16 cellular contexts compared by ENCODE assay signal in the genomic region with DNA sequence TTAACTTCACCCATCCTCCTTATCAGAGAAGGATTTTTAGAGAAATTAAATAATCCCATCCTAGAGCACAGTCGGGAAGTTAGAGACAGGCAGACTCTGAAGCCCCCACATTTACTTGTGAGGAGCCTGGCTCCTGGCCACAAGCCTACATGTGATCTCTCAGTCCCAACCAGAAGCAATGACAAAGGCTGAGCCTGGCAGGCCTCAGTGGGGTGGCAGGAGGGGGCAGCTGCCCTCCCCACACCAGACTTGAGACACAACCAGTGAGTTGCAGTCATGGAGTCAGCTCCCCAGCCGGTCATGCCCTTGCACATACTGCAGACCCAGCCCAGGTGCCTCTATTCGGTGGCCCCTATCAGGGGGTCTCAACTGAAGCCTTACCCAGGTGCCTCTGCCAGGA. TPM values are rescaled to one million over a fixed set of nuclear protein-coding genes. Genes with fewer than 3 reads are reported as not detected.
DNase-seq lines count a peak whose midpoint lies in the region; ATAC-seq and TF ChIP-seq lines count a peak whose summit lies in the region.
"Had no signal": no experiment of that assay in that cellular context is flagged by ENCODE, and none has a peak within 500 bp of the region (broad histone marks: within the 10 kb centered on the region; RNA-seq: fewer than 3 reads in every experiment).

No MANE protein-coding gene starts in this region.

- H3K36me3 ChIP-seq in adrenal gland (replicated peaks in 1 of 2) (no peaks in the 10 kb centered on the region), gastroesophageal sphincter (peaks cover 0 to under 1% of the 10 kb centered on the region in 2 donors), neuronal stem cell (replicated peaks in 1 of 2; ENCODE audit: control insufficient read depth in 2 of 2, insufficient read depth in 2 of 2, low read length in 2 of 2) (no peaks in the 10 kb centered on the region), upper lobe of left lung (no peaks in the 10 kb centered on the region)
- H3K36me3 ChIP-seq: cardiac muscle cell had no signal

- no peak overlapping the region for H3K9ac ChIP-seq in neuronal stem cell (ENCODE audit: low read depth, low read length, poor library complexity)

- H3K9me3 ChIP-seq in adrenal gland (replicated peaks in 1 of 3), result no peaks in the 10 kb centered on the region
- H3K9me3 ChIP-seq in gastroesophageal sphincter, result no peaks in the 10 kb centered on the region
- no peaks in the 10 kb centered on the region for H3K9me3 ChIP-seq in neuronal stem cell (replicated peaks in 1 of 2; ENCODE audit: control insufficient read depth in 2 of 2, insufficient read depth in 1 of 2, low read depth in 1 of 2, low read length in 2 of 2)
- no peaks in the 10 kb centered on the region for H3K9me3 ChIP-seq in upper lobe of left lung

- peak overlapping the region; percentile 74 for H2AFZ ChIP-seq in neuronal stem cell (ENCODE audit: low read length)

- peak overlapping the region; percentile 86 for H3K18ac ChIP-seq in neuronal stem cell (ENCODE audit: low read length)

- H3K27ac ChIP-seq in adrenal gland (peak overlapping the region; percentile 42 to 93 (median 73)), gastroesophageal sphincter (peak overlapping the region in 3 of 4 donors; percentile 72 to 85 (median 77)), neuronal stem cell (replicated peaks; ENCODE audit: low read length) (no peak overlapping the region), upper lobe of left lung (peak overlapping the region; percentile 77 to 88 (median 86))
- H3K27ac ChIP-seq: cardiac muscle cell had no signal

- H2BK15ac ChIP-seq in neuronal stem cell (ENCODE audit: low read length), result peak overlapping the region; percentile 50

- peak in 3 of 7 donors; percentile 26 to 38 (median 32) for DNase-seq in adrenal gland
- no peak for DNase-seq in neuronal stem cell (ENCODE audit: low spot score)
- peak; percentile 31 to 37 for DNase-seq in upper lobe of left lung
- no peak for DNase-seq in activated CD4-positive, alpha-beta T cell treated with anti-CD3 and anti-CD28 coated beads, Interleukin-2, amount 10 ng/mL, durations not matched to agents 7 days and 5 days
- no peak for DNase-seq in activated CD4-positive, CD25-positive, alpha-beta regulatory T cell treated with anti-CD3 and anti-CD28 coated beads, Interleukin-2, amount 50 U/mL, for 72 hours
- no peak for DNase-seq in activated T-helper 2 cell treated with anti-CD3 and anti-CD28 coated beads, Interferon-gamma antibody, Interleukin-2, Interleukin-4, amounts not matched to agents 10 μg/mL and 5 μg/mL and 100 μg/mL, durations not matched to agents 14 hours and 24 hours and 36 hours (ENCODE audit: low spot score)
- DNase-seq: activated naive CD4-positive, alpha-beta T cell treated with Interleukin-2 at 50 U/mL for 16 hours; CD8-positive, alpha-beta T cell; GF-D8; Kasumi-1; stimulated activated CD4-positive, alpha-beta T cell treated with anti-CD3 and anti-CD28 coated beads, Interleukin-4, amount 100 ng/mL, for 4 hours; stimulated activated naive CD4-positive, alpha-beta T cell treated with Interleukin-2 at 50 U/mL for 16 hours had no signal

- TF ChIP-seq POLR2A in adrenal gland (IDR thresholded peaks at IDR 0.05), result no peak
- no peak for TF ChIP-seq POLR2A in gastroesophageal sphincter (IDR thresholded peaks at IDR 0.05)
- TF ChIP-seq POLR2A in upper lobe of left lung (IDR thresholded peaks at IDR 0.05), result no peak

- 69 to 84% (median 77%) methylated on average over 3 of the region's 3 CpGs for WGBS in adrenal gland, 4 donors
- 63 to 77% methylated on average over 2 of the region's 3 CpGs for WGBS in gastroesophageal sphincter (ENCODE audit: low coverage in 1 of 2), 2 donors
- WGBS in neuronal stem cell (ENCODE audit: extremely low coverage in 2 of 2, insufficient read length in 2 of 2, insufficient replicate concordance in 1 of 2), 2 donors, result no CpG with 5 or more reads among the region's 3 CpGs
- 88 to 93% methylated on average over 2 to 3 of the region's 3 CpGs for whole genome bisulfite sequencing in upper lobe of left lung, 2 donors

- no peak overlapping the region for H4K91ac ChIP-seq in neuronal stem cell (ENCODE audit: low read depth, low read length, poor library complexity)

- H4K8ac ChIP-seq in neuronal stem cell (ENCODE audit: low read depth, low read length), result no peak overlapping the region

- H3K36me3 Mint-ChIP-seq in activated CD4-positive, alpha-beta T cell treated with anti-CD3 and anti-CD28 coated beads, Interleukin-2, amount 10 ng/mL, durations not matched to agents 7 days and 5 days (ENCODE audit: low read depth), result peaks cover under 1% of the 10 kb centered on the region
- H3K36me3 Mint-ChIP-seq in activated T-helper 2 cell treated with anti-CD3 and anti-CD28 coated beads, Interferon-gamma antibody, Interleukin-2, Interleukin-4, amounts not matched to agents 10 μg/mL and 5 μg/mL and 100 μg/mL, durations not matched to agents 14 hours and 24 hours and 36 hours (ENCODE audit: low read depth), result peaks cover under 1% of the 10 kb centered on the region

- ATAC-seq in gastroesophageal sphincter (no peak), upper lobe of left lung (ENCODE audit: low FRiP score in 2 of 2) (no peak), HG03432 (IDR thresholded peaks at IDR 0.05; ENCODE audit: unreplicated experiment) (no peak)
- ATAC-seq: CD8-positive, alpha-beta T cell had no signal

- H3K4me2 ChIP-seq in neuronal stem cell (ENCODE audit: insufficient read depth, low read length, poor library complexity, severe bottlenecking), result no peak overlapping the region

- intact Hi-C loops in adrenal gland (cut with DNase I), result no loop called here
- intact Hi-C loops in activated T-helper 2 cell treated with anti-CD3 and anti-CD28 coated beads, Interferon-gamma antibody, Interleukin-2, Interleukin-4, amounts not matched to agents 10 μg/mL and 5 μg/mL and 100 μg/mL, durations not matched to agents 14 hours and 24 hours and 36 hours (cut with micrococcal nuclease), result no loop called here

- CTCF ChIA-PET in activated CD4-positive, alpha-beta T cell treated with anti-CD3 and anti-CD28 coated beads, Interleukin-2, amount 10 ng/mL, durations not matched to agents 7 days and 5 days (lab: Charles Lee), result interaction anchor here (0.6 to 1.6 kb wide), 5 partner anchors 10 to 291 kb away, joined by 3 to 8 read pairs (median 4); partner anchors contain the start of gene SLC25A25

- H2BK12ac ChIP-seq in neuronal stem cell (ENCODE audit: low read length), result no peak overlapping the region

- no peak overlapping the region for H3K14ac ChIP-seq in neuronal stem cell (ENCODE audit: low read length)

- H3K27me3 ChIP-seq in adrenal gland (no peaks in the 10 kb centered on the region), gastroesophageal sphincter (no peaks in the 10 kb centered on the region), neuronal stem cell (ENCODE audit: control insufficient read depth in 3 of 3, insufficient read depth in 3 of 3, low read depth in 1 of 3, low read length in 3 of 3) (no peaks in the 10 kb centered on the region), upper lobe of left lung (no peaks in the 10 kb centered on the region)
- H3K27me3 ChIP-seq: cardiac muscle cell had no signal

- peak overlapping the region; percentile 38 for H3K4ac ChIP-seq in neuronal stem cell (ENCODE audit: low read length)

- POLR2A ChIA-PET in activated CD4-positive, alpha-beta T cell treated with anti-CD3 and anti-CD28 coated beads, Interleukin-2, amount 10 ng/mL, durations not matched to agents 7 days and 5 days (lab: Charles Lee), result no interaction called here

- H3K4me3 ChIP-seq in adrenal gland (no peak overlapping the region), gastroesophageal sphincter (no peak overlapping the region), neuronal stem cell (ENCODE audit: low read length in 2 of 2) (no peak overlapping the region), upper lobe of left lung (no peak overlapping the region)
- H3K4me3 ChIP-seq: cardiac muscle cell had no signal

- H3K9me3 Mint-ChIP-seq in activated CD4-positive, alpha-beta T cell treated with anti-CD3 and anti-CD28 coated beads, Interleukin-2, amount 10 ng/mL, durations not matched to agents 7 days and 5 days, result no peaks in the 10 kb centered on the region
- H3K9me3 Mint-ChIP-seq in activated T-helper 2 cell treated with anti-CD3 and anti-CD28 coated beads, Interferon-gamma antibody, Interleukin-2, Interleukin-4, amounts not matched to agents 10 μg/mL and 5 μg/mL and 100 μg/mL, durations not matched to agents 14 hours and 24 hours and 36 hours, result no peaks in the 10 kb centered on the region
- H3K9me3 Mint-ChIP-seq: CD8-positive, alpha-beta T cell had no signal

- H3K4me3 Mint-ChIP-seq in activated CD4-positive, alpha-beta T cell treated with anti-CD3 and anti-CD28 coated beads, Interleukin-2, amount 10 ng/mL, durations not matched to agents 7 days and 5 days, result no peak overlapping the region
- no peak overlapping the region for H3K4me3 Mint-ChIP-seq in activated T-helper 2 cell treated with anti-CD3 and anti-CD28 coated beads, Interferon-gamma antibody, Interleukin-2, Interleukin-4, amounts not matched to agents 10 μg/mL and 5 μg/mL and 100 μg/mL, durations not matched to agents 14 hours and 24 hours and 36 hours (ENCODE audit: low read depth)
- H3K4me3 Mint-ChIP-seq: CD8-positive, alpha-beta T cell had no signal

- peaks cover 4% of the 10 kb centered on the region for H3K4me1 Mint-ChIP-seq in activated CD4-positive, alpha-beta T cell treated with anti-CD3 and anti-CD28 coated beads, Interleukin-2, amount 10 ng/mL, durations not matched to agents 7 days and 5 days
- peaks cover 1% of the 10 kb centered on the region for H3K4me1 Mint-ChIP-seq in activated T-helper 2 cell treated with anti-CD3 and anti-CD28 coated beads, Interferon-gamma antibody, Interleukin-2, Interleukin-4, amounts not matched to agents 10 μg/mL and 5 μg/mL and 100 μg/mL, durations not matched to agents 14 hours and 24 hours and 36 hours (ENCODE audit: low read depth)

- H2AK5ac ChIP-seq in neuronal stem cell (ENCODE audit: low read depth, low read length), result peak overlapping the region; percentile 44

- TF ChIP-seq EP300 in gastroesophageal sphincter (IDR thresholded peaks at IDR 0.05), result no peak
- TF ChIP-seq EP300 in upper lobe of left lung (IDR thresholded peaks at IDR 0.05), result no peak

- no peak overlapping the region for H3K27ac Mint-ChIP-seq in activated CD4-positive, alpha-beta T cell treated with anti-CD3 and anti-CD28 coated beads, Interleukin-2, amount 10 ng/mL, durations not matched to agents 7 days and 5 days
- H3K27ac Mint-ChIP-seq in activated T-helper 2 cell treated with anti-CD3 and anti-CD28 coated beads, Interferon-gamma antibody, Interleukin-2, Interleukin-4, amounts not matched to agents 10 μg/mL and 5 μg/mL and 100 μg/mL, durations not matched to agents 14 hours and 24 hours and 36 hours, result no peak overlapping the region
- H3K27ac Mint-ChIP-seq: CD8-positive, alpha-beta T cell; progenitor cell of endocrine pancreas had no signal

- TF ChIP-seq CTCF in adrenal gland (IDR thresholded peaks at IDR 0.05) (no peak), gastroesophageal sphincter (IDR thresholded peaks at IDR 0.05) (no peak), upper lobe of left lung (IDR thresholded peaks at IDR 0.05) (no peak)

- no peak overlapping the region for H2BK120ac ChIP-seq in neuronal stem cell (ENCODE audit: low read depth, low read length)

- H3K27me3 Mint-ChIP-seq in activated CD4-positive, alpha-beta T cell treated with anti-CD3 and anti-CD28 coated beads, Interleukin-2, amount 10 ng/mL, durations not matched to agents 7 days and 5 days, result peaks cover 3% of the 10 kb centered on the region
- H3K27me3 Mint-ChIP-seq in activated T-helper 2 cell treated with anti-CD3 and anti-CD28 coated beads, Interferon-gamma antibody, Interleukin-2, Interleukin-4, amounts not matched to agents 10 μg/mL and 5 μg/mL and 100 μg/mL, durations not matched to agents 14 hours and 24 hours and 36 hours (ENCODE audit: low read depth), result peaks cover 8% of the 10 kb centered on the region

- no peak overlapping the region for H3K23ac ChIP-seq in neuronal stem cell (ENCODE audit: low read depth, low read length, poor library complexity)

- H2BK5ac ChIP-seq in neuronal stem cell (ENCODE audit: low read length), result peak overlapping the region; percentile 21

- no peaks in the 10 kb centered on the region for H3K79me1 ChIP-seq in neuronal stem cell (ENCODE audit: low read depth, low read length)

- H3K4me1 ChIP-seq in adrenal gland (replicated peaks in 1 of 2) (peaks cover 25 to 31% of the 10 kb centered on the region in 2 donors), gastroesophageal sphincter (peaks cover 0 to 32% (median 8%) of the 10 kb centered on the region in 3 donors), neuronal stem cell (ENCODE audit: control insufficient read depth in 2 of 2, insufficient read depth in 1 of 2, low read depth in 1 of 2, low read length in 2 of 2) (peaks cover 12 to 16% of the 10 kb centered on the region in 2 donors), upper lobe of left lung (peaks cover 40 to 50% (median 46%) of the 10 kb centered on the region in 4 donors)

RNA-seq across cellular contexts. Expression of gene NAIF1, which starts 11.0 kb away (rescaled TPM):
- 10 to 100 TPM in 6 of 8 donors, 1 to 10 TPM in 2; 8.0 to 20.7 (median 12.2) TPM for total RNA-seq in adrenal gland
- polyA plus RNA-seq in adrenal gland, result 10 to 100 TPM in 2 of 3 donors, 1 to 10 TPM in 1; 6.6 to 12.8 (median 10.8) TPM
- 10 to 100 TPM in 1 of 4 donors, 1 to 10 TPM in 3; 5.3 to 11.4 (median 8.6) TPM for total RNA-seq in gastroesophageal sphincter
- polyA plus RNA-seq in neuronal stem cell (2013, experiment 1 of 2), result 6.9 TPM
- polyA plus RNA-seq in neuronal stem cell (2013, experiment 2 of 2), result 7.8 TPM
- total RNA-seq in upper lobe of left lung, result 10 to 100 TPM in 5 of 6 donors, 1 to 10 TPM in 1; 8.0 to 37.7 (median 13.0) TPM
- total RNA-seq in activated CD4-positive, alpha-beta T cell treated with anti-CD3 and anti-CD28 coated beads, Interleukin-2, amount 10 ng/mL, durations not matched to agents 7 days and 5 days, result 10 to 100 TPM; 13.9 to 14.2 TPM
- 10.2 and 10.5 TPM in 2 replicates for total RNA-seq in activated T-helper 2 cell treated with anti-CD3 and anti-CD28 coated beads, Interferon-gamma antibody, Interleukin-2, Interleukin-4, amounts not matched to agents 10 μg/mL and 5 μg/mL and 100 μg/mL, durations not matched to agents 14 hours and 24 hours and 36 hours

RNA-seq across cellular contexts. Expression of gene SLC25A25, which starts 11.9 kb away (rescaled TPM):
- total RNA-seq in adrenal gland (10 to 100 TPM; 11.4 to 60.6 (median 25.5) TPM), gastroesophageal sphincter (10 to 100 TPM; 16.1 to 64.1 (median 18.3) TPM), upper lobe of left lung (10 to 100 TPM; 23.6 to 40.2 (median 33.7) TPM)
- polyA plus RNA-seq in adrenal gland, result 10 to 100 TPM; 13.6 to 14.1 (median 13.9) TPM
- polyA plus RNA-seq in neuronal stem cell (2013, experiment 1 of 2), result 7.8 TPM
- 7.4 TPM for polyA plus RNA-seq in neuronal stem cell (2013, experiment 2 of 2)
- total RNA-seq in activated CD4-positive, alpha-beta T cell treated with anti-CD3 and anti-CD28 coated beads, Interleukin-2, amount 10 ng/mL, durations not matched to agents 7 days and 5 days, result 10 to 100 TPM; 14.6 to 18.4 TPM
- 11.3 and 11.9 TPM in 2 replicates for total RNA-seq in activated T-helper 2 cell treated with anti-CD3 and anti-CD28 coated beads, Interferon-gamma antibody, Interleukin-2, Interleukin-4, amounts not matched to agents 10 μg/mL and 5 μg/mL and 100 μg/mL, durations not matched to agents 14 hours and 24 hours and 36 hours

Comparison
In these comparisons a context has a peak if more than half of its experiments do, and no peak if none do; other contexts are left out.
1. DNase-seq: peak in upper lobe of left lung (2 of 2); none in neuronal stem cell (single experiment), activated CD4-positive, alpha-beta T cell treated with anti-CD3 and anti-CD28 coated beads, Interleukin-2, amount 10 ng/mL, durations not matched to agents 7 days and 5 days (single experiment), activated CD4-positive, CD25-positive, alpha-beta regulatory T cell treated with anti-CD3 and anti-CD28 coated beads, Interleukin-2, amount 50 U/mL, for 72 hours (single experiment) and activated T-helper 2 cell treated with anti-CD3 and anti-CD28 coated beads, Interferon-gamma antibody, Interleukin-2, Interleukin-4, amounts not matched to agents 10 μg/mL and 5 μg/mL and 100 μg/mL, durations not matched to agents 14 hours and 24 hours and 36 hours (single experiment).